19 cellular contexts compared by ENCODE assay signal in genomic region chr2:174691203-174691779, GRCh38.
A peak's percentile ranks its signal among the peaks of the same experiment; 100 is the strongest.
DNase-seq lines count a peak whose midpoint lies in the region; ATAC-seq and TF ChIP-seq lines count a peak whose summit lies in the region.
"Had no signal": no experiment of that assay in that cellular context is flagged by ENCODE, and none has a peak within 500 bp of the region (broad histone marks: within the 10 kb centered on the region; RNA-seq: fewer than 3 reads in every experiment).

No MANE protein-coding gene starts in this region.

- peaks cover 8 to 26% of the 10 kb centered on the region in 2 donors for H3K4me1 Mint-ChIP-seq in stimulated activated naive B cell treated with anti-CD40 and anti-IgM and Interleukin-4, amounts not matched to agents 10 μg/mL and 1 μg/mL and 100 μg/mL, for 72 hours
- peaks cover 16% of the 10 kb centered on the region for H3K4me1 Mint-ChIP-seq in nephron progenitor cell

- no peak overlapping the region for H3K4me3 Mint-ChIP-seq in stimulated activated naive B cell treated with anti-CD40 and anti-IgM and Interleukin-4, amounts not matched to agents 10 μg/mL and 1 μg/mL and 100 μg/mL, for 72 hours
- no peak overlapping the region for H3K4me3 Mint-ChIP-seq in nephron progenitor cell
- H3K4me3 Mint-ChIP-seq: CD4-positive, CD25-positive, alpha-beta regulatory T cell had no signal

- H3K9me3 Mint-ChIP-seq in stimulated activated naive B cell treated with anti-CD40 and anti-IgM and Interleukin-4, amounts not matched to agents 10 μg/mL and 1 μg/mL and 100 μg/mL, for 72 hours = no peaks in the 10 kb centered on the region
- no peaks in the 10 kb centered on the region for H3K9me3 Mint-ChIP-seq in nephron progenitor cell
- H3K9me3 Mint-ChIP-seq: CD4-positive, CD25-positive, alpha-beta regulatory T cell had no signal

- peaks cover 6 to 19% of the 10 kb centered on the region in 2 donors for H3K27me3 Mint-ChIP-seq in stimulated activated naive B cell treated with anti-CD40 and anti-IgM and Interleukin-4, amounts not matched to agents 10 μg/mL and 1 μg/mL and 100 μg/mL, for 72 hours
- peaks cover 20% of the 10 kb centered on the region for H3K27me3 Mint-ChIP-seq in nephron progenitor cell (ENCODE audit: low read depth, poor library complexity)

- H3K36me3 Mint-ChIP-seq in stimulated activated naive B cell treated with anti-CD40 and anti-IgM and Interleukin-4, amounts not matched to agents 10 μg/mL and 1 μg/mL and 100 μg/mL, for 72 hours = no peaks in the 10 kb centered on the region
- no peaks in the 10 kb centered on the region for H3K36me3 Mint-ChIP-seq in nephron progenitor cell (ENCODE audit: low read depth)
- H3K36me3 Mint-ChIP-seq: CD4-positive, CD25-positive, alpha-beta regulatory T cell had no signal

- TF ChIP-seq CTCF in nephron progenitor cell (IDR thresholded peaks at IDR 0.05) = no peak

- ATAC-seq in stimulated activated naive B cell treated with anti-CD40 and anti-IgM and Interleukin-4, amounts not matched to agents 10 μg/mL and 1 μg/mL and 100 μg/mL, for 72 hours (replicated peaks) = peak; percentile 52 to 57
- no peak for ATAC-seq in GM19035 (IDR thresholded peaks at IDR 0.05; ENCODE audit: unreplicated experiment)

- peak; percentile 19 for DNase-seq in COLO829 (ENCODE audit: low spot score)
- DNase-seq in NCI-H526 treated with DMSO at 0.1 percent for 48 hours (lab: John Stamatoyannopoulos, UW) = peak; percentile 78
- DNase-seq in foreskin melanocyte = peak; percentile 25
- DNase-seq in stimulated activated naive B cell treated with anti-CD40 and anti-IgM and Interleukin-4, amounts not matched to agents 10 μg/mL and 1 μg/mL and 100 μg/mL, for 72 hours = no peak
- no peak for DNase-seq in SK-N-DZ (ENCODE audit: low spot score)
- DNase-seq in nephron progenitor cell = no peak
- DNase-seq: 8988T; ACHN; CD4-positive, CD25-positive, alpha-beta regulatory T cell; IMR-90; MM.1S; NCI-H2029; NCI-H446 treated with DMSO at 0.1 percent for 48 hours; NCI-H69; Peyer's patch; SHP77 treated with DMSO at 0.1 percent for 48 hours; SK-N-SH; SW 1271 had no signal

- peak overlapping the region; percentile 4 for H3K27ac Mint-ChIP-seq in stimulated activated naive B cell treated with anti-CD40 and anti-IgM and Interleukin-4, amounts not matched to agents 10 μg/mL and 1 μg/mL and 100 μg/mL, for 72 hours
- H3K27ac Mint-ChIP-seq in nephron progenitor cell = no peak overlapping the region
- H3K27ac Mint-ChIP-seq: CD4-positive, CD25-positive, alpha-beta regulatory T cell had no signal

Comparison
In these comparisons a context has a peak if more than half of its experiments do, and no peak if none do; other contexts are left out.
1. DNase-seq: peak in COLO829 (single experiment), NCI-H526 treated with DMSO at 0.1 percent for 48 hours (single experiment) and foreskin melanocyte (single experiment); none in stimulated activated naive B cell treated with anti-CD40 and anti-IgM and Interleukin-4, amounts not matched to agents 10 μg/mL and 1 μg/mL and 100 μg/mL, for 72 hours (single experiment), SK-N-DZ (single experiment) and nephron progenitor cell (single experiment).